Comparison of ENCODE assay signal across 1 cellular context in the genomic region with DNA sequence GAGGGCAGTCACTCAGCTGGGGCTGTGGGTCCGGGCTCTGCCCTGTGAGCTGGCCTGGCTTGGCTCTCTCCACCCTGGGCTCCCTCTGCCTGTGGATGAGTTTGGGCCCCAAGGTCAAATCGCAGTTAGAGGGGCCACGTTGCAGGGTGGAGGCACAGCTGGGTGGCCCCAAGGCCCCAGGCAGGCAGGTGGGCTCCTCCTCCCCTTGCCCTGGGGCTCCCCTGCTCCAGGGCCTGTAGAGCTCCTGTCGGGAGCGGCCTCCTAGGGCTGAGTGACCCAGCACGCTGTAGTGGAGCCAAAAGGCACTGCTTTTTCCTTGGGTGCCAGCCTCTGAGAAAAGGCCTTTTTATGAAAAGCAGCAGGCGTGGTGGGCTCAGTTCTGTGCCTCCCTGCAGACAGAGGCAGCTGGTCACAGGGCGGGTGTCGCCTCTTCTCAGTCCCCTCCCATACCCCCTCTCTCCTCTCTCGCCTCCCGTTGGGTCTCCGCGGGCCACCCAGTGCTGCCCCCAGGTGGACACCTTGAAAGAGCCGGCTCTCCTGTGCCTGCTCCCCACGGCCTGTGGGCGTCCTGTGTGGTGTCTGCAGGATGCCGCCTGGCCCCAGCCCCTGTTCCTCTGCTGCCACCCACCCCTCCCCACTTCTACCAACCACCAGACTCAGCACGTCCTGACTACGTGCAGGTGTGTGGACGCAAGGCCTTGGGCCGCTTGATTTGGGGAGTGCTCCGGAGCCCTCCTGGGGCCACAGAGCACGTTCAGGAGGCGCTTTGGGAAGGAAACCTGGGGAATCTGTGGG.
TF ChIP-seq lines count a peak whose summit lies in the region.

No MANE protein-coding gene starts in this region.

TF ChIP-seq in HepG2, 621 proteins besides CTCF, POLR2A, EP300 and RAD21 (continued from another document and continues in another):
- TF ChIP-seq, protein P1, sequence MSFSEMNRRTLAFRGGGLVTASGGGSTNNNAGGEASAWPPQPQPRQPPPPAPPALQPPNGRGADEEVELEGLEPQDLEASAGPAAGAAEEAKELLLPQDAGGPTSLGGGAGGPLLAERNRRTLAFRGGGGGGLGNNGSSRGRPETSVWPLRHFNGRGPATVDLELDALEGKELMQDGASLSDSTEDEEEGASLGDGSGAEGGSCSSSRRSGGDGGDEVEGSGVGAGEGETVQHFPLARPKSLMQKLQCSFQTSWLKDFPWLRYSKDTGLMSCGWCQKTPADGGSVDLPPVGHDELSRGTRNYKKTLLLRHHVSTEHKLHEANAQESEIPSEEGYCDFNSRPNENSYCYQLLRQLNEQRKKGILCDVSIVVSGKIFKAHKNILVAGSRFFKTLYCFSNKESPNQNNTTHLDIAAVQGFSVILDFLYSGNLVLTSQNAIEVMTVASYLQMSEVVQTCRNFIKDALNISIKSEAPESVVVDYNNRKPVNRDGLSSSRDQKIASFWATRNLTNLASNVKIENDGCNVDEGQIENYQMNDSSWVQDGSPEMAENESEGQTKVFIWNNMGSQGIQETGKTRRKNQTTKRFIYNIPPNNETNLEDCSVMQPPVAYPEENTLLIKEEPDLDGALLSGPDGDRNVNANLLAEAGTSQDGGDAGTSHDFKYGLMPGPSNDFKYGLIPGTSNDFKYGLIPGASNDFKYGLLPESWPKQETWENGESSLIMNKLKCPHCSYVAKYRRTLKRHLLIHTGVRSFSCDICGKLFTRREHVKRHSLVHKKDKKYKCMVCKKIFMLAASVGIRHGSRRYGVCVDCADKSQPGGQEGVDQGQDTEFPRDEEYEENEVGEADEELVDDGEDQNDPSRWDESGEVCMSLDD (CRISPR knock-in tag; IDR thresholded peaks at IDR 0.05; ENCODE audit: borderline replicate concordance) = no peak
- TF ChIP-seq, protein P2, sequence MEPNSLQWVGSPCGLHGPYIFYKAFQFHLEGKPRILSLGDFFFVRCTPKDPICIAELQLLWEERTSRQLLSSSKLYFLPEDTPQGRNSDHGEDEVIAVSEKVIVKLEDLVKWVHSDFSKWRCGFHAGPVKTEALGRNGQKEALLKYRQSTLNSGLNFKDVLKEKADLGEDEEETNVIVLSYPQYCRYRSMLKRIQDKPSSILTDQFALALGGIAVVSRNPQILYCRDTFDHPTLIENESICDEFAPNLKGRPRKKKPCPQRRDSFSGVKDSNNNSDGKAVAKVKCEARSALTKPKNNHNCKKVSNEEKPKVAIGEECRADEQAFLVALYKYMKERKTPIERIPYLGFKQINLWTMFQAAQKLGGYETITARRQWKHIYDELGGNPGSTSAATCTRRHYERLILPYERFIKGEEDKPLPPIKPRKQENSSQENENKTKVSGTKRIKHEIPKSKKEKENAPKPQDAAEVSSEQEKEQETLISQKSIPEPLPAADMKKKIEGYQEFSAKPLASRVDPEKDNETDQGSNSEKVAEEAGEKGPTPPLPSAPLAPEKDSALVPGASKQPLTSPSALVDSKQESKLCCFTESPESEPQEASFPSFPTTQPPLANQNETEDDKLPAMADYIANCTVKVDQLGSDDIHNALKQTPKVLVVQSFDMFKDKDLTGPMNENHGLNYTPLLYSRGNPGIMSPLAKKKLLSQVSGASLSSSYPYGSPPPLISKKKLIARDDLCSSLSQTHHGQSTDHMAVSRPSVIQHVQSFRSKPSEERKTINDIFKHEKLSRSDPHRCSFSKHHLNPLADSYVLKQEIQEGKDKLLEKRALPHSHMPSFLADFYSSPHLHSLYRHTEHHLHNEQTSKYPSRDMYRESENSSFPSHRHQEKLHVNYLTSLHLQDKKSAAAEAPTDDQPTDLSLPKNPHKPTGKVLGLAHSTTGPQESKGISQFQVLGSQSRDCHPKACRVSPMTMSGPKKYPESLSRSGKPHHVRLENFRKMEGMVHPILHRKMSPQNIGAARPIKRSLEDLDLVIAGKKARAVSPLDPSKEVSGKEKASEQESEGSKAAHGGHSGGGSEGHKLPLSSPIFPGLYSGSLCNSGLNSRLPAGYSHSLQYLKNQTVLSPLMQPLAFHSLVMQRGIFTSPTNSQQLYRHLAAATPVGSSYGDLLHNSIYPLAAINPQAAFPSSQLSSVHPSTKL (CRISPR knock-in tag; IDR thresholded peaks at IDR 0.05) = peak; percentile 34; the same call in 1 of the 2 replicates
- TF ChIP-seq SMAD1 (CRISPR knock-in tag; IDR thresholded peaks at IDR 0.05; ENCODE audit: borderline replicate concordance, low read depth) (peak; percentile 70; the same call in 1 of the 2 replicates), CBX2 (IDR thresholded peaks at IDR 0.05; ENCODE audit: low read depth, low read length) (no peak), CBX2 (CRISPR knock-in tag; IDR thresholded peaks at IDR 0.05; ENCODE audit: low read depth) (no peak), ZNF138 (CRISPR knock-in tag; IDR thresholded peaks at IDR 0.05; ENCODE audit: low read depth) (no peak), AGO2 (optimal IDR thresholded peaks at IDR 0.05; ENCODE audit: low read depth, low read length) (peak; percentile 35), PHB2 (IDR thresholded peaks at IDR 0.05; ENCODE audit: partially characterized antibody) (no peak), ZNF296 (CRISPR knock-in tag; conservative IDR thresholded peaks at IDR 0.05) (no peak), ETV5 (CRISPR knock-in tag; IDR thresholded peaks at IDR 0.05; ENCODE audit: borderline replicate concordance) (peak; percentile 49), ZFX (CRISPR knock-in tag; IDR thresholded peaks at IDR 0.05; ENCODE audit: low read depth) (no peak; the same call in 1 of the 2 replicates), PAWR (CRISPR knock-in tag; IDR thresholded peaks at IDR 0.05; ENCODE audit: borderline replicate concordance) (no peak), ZNF235 (CRISPR knock-in tag; IDR thresholded peaks at IDR 0.05; ENCODE audit: borderline replicate concordance) (no peak), ZNF841 (CRISPR knock-in tag; IDR thresholded peaks at IDR 0.05; ENCODE audit: borderline replicate concordance) (no peak), ARID3A (IDR thresholded peaks at IDR 0.05; ENCODE audit: low read depth, low read length) (no peak), HES4 (CRISPR knock-in tag; IDR thresholded peaks at IDR 0.05; ENCODE audit: borderline replicate concordance) (no peak), SALL1 (CRISPR knock-in tag; IDR thresholded peaks at IDR 0.05) (peak; percentile 60; the same call in 1 of the 2 replicates), TAF15 (IDR thresholded peaks at IDR 0.05; ENCODE audit: low read depth, low read length, poor library complexity, severe bottlenecking) (peak; percentile 65), ZNF382 (CRISPR knock-in tag; IDR thresholded peaks at IDR 0.05; ENCODE audit: borderline replicate concordance) (no peak), NFIB (CRISPR knock-in tag; IDR thresholded peaks at IDR 0.05; ENCODE audit: borderline replicate concordance) (no peak), CENPBD1 (CRISPR knock-in tag; IDR thresholded peaks at IDR 0.05; ENCODE audit: borderline replicate concordance, low read depth) (no peak), ZNF10 (CRISPR knock-in tag; IDR thresholded peaks at IDR 0.05; ENCODE audit: borderline replicate concordance, low read depth) (0 out of 2 replicates have a peak, but pooled peaks have one; percentile 56), ZNF768 (CRISPR knock-in tag; IDR thresholded peaks at IDR 0.05) (peak; percentile 50; the same call in 1 of the 2 replicates), MLX (CRISPR knock-in tag; IDR thresholded peaks at IDR 0.05) (no peak), ZHX1 (CRISPR knock-in tag; IDR thresholded peaks at IDR 0.05; ENCODE audit: low read depth) (no peak), ZNF225 (CRISPR knock-in tag; IDR thresholded peaks at IDR 0.05) (no peak), TBL1XR1 (IDR thresholded peaks at IDR 0.05; ENCODE audit: borderline replicate concordance, low read length, partially characterized antibody) (no peak), CENPT (CRISPR knock-in tag; IDR thresholded peaks at IDR 0.05; ENCODE audit: low read depth) (no peak), RFX5 (IDR thresholded peaks at IDR 0.05; ENCODE audit: low read depth, low read length) (no peak), RBFOX2 (IDR thresholded peaks at IDR 0.05; ENCODE audit: low read depth, low read length) (no peak), ZNF337 (CRISPR knock-in tag; IDR thresholded peaks at IDR 0.05; ENCODE audit: borderline replicate concordance, low read depth) (no peak), ONECUT2 (CRISPR knock-in tag; IDR thresholded peaks at IDR 0.05) (no peak)
- TF ChIP-seq, protein P3, sequence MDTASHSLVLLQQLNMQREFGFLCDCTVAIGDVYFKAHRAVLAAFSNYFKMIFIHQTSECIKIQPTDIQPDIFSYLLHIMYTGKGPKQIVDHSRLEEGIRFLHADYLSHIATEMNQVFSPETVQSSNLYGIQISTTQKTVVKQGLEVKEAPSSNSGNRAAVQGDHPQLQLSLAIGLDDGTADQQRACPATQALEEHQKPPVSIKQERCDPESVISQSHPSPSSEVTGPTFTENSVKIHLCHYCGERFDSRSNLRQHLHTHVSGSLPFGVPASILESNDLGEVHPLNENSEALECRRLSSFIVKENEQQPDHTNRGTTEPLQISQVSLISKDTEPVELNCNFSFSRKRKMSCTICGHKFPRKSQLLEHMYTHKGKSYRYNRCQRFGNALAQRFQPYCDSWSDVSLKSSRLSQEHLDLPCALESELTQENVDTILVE (CRISPR knock-in tag; IDR thresholded peaks at IDR 0.05) = no peak
- TF ChIP-seq, protein P4, sequence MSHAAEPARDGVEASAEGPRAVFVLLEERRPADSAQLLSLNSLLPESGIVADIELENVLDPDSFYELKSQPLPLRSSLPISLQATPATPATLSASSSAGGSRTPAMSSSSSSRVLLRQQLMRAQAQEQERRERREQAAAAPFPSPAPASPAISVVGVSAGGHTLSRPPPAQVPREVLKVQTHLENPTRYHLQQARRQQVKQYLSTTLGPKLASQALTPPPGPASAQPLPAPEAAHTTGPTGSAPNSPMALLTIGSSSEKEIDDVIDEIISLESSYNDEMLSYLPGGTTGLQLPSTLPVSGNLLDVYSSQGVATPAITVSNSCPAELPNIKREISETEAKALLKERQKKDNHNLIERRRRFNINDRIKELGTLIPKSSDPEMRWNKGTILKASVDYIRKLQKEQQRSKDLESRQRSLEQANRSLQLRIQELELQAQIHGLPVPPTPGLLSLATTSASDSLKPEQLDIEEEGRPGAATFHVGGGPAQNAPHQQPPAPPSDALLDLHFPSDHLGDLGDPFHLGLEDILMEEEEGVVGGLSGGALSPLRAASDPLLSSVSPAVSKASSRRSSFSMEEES (CRISPR knock-in tag; IDR thresholded peaks at IDR 0.05) = 0 out of 2 replicates have a peak, but pooled peaks have one; percentile 32
- TF ChIP-seq, protein P5, sequence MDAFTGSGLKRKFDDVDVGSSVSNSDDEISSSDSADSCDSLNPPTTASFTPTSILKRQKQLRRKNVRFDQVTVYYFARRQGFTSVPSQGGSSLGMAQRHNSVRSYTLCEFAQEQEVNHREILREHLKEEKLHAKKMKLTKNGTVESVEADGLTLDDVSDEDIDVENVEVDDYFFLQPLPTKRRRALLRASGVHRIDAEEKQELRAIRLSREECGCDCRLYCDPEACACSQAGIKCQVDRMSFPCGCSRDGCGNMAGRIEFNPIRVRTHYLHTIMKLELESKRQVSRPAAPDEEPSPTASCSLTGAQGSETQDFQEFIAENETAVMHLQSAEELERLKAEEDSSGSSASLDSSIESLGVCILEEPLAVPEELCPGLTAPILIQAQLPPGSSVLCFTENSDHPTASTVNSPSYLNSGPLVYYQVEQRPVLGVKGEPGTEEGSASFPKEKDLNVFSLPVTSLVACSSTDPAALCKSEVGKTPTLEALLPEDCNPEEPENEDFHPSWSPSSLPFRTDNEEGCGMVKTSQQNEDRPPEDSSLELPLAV (CRISPR knock-in tag; conservative IDR thresholded peaks at IDR 0.05; ENCODE audit: low read depth) = no peak
- TF ChIP-seq, protein P6, sequence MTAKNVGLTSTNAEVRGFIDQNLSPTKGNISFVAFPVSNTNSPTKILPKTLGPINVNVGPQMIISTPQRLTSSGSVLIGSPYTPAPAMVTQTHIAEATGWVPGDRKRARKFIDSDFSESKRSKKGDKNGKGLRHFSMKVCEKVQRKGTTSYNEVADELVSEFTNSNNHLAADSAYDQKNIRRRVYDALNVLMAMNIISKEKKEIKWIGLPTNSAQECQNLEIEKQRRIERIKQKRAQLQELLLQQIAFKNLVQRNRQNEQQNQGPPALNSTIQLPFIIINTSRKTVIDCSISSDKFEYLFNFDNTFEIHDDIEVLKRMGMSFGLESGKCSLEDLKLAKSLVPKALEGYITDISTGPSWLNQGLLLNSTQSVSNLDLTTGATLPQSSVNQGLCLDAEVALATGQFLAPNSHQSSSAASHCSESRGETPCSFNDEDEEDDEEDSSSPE (CRISPR knock-in tag; IDR thresholded peaks at IDR 0.05) = no peak
